9 cellular contexts compared by ENCODE assay signal in genomic region chr10:15744217-15744865, GRCh38. TPM values are rescaled to one million over a fixed set of nuclear protein-coding genes. Genes with fewer than 3 reads are reported as not detected.
DNase-seq lines count a peak whose midpoint lies in the region; ATAC-seq and TF ChIP-seq lines count a peak whose summit lies in the region.
"Had no signal": no experiment of that assay in that cellular context is flagged by ENCODE, and none has a peak within 500 bp of the region (broad histone marks: within the 10 kb centered on the region; RNA-seq: fewer than 3 reads in every experiment).

No MANE protein-coding gene starts in this region.

- no peaks in the 10 kb centered on the region for H3K36me3 ChIP-seq in sigmoid colon

- ATAC-seq in GM21529 (IDR thresholded peaks at IDR 0.05; ENCODE audit: unreplicated experiment): peak; percentile 55

- peaks cover 0 to 10% (median 3%) of the 10 kb centered on the region in 4 donors for H3K4me1 ChIP-seq in sigmoid colon

- TF ChIP-seq POLR2A in sigmoid colon (IDR thresholded peaks at IDR 0.05): no peak

- H3K9me3 ChIP-seq in sigmoid colon: no peaks in the 10 kb centered on the region

- H3K4me3 ChIP-seq in sigmoid colon: no peak overlapping the region

- TF ChIP-seq CTCF in sigmoid colon (IDR thresholded peaks at IDR 0.05): peak in 1 of 4 experiments; percentile 16

- WGBS in sigmoid colon, 2 donors: 36 to 51% methylated on average over 7 of the region's 7 CpGs

- no peaks in the 10 kb centered on the region for H3K4me1 Mint-ChIP-seq in activated CD4-positive, alpha-beta T cell treated with anti-CD3 and anti-CD28 coated beads, Interleukin-2, amount 10 ng/mL, durations not matched to agents 24 days and 14 days
- H3K4me1 Mint-ChIP-seq: activated naive CD8-positive, alpha-beta T cell treated with anti-CD3 and anti-CD28 coated beads, Interleukin-2, amount 10 ng/mL, durations not matched to agents 7 days and 5 days had no signal

- no peaks in the 10 kb centered on the region for H3K36me3 Mint-ChIP-seq in activated CD4-positive, alpha-beta T cell treated with anti-CD3 and anti-CD28 coated beads, Interleukin-2, amount 10 ng/mL, durations not matched to agents 24 days and 14 days (ENCODE audit: low read depth)
- H3K36me3 Mint-ChIP-seq: activated naive CD8-positive, alpha-beta T cell treated with anti-CD3 and anti-CD28 coated beads, Interleukin-2, amount 10 ng/mL, durations not matched to agents 7 days and 5 days had no signal

- DNase-seq in NCI-H748 (lab: John Stamatoyannopoulos, UW; ENCODE audit: unreplicated experiment): peak; percentile 53
- DNase-seq in NCI-H748 treated with DMSO at 0.1 percent for 48 hours (lab: John Stamatoyannopoulos, UW): no peak
- DNase-seq in M059J (ENCODE audit: low read depth): peak; percentile 44
- peak; percentile 79 for DNase-seq in activated CD4-positive, alpha-beta T cell treated with anti-CD3 and anti-CD28 coated beads, Interleukin-2, amount 10 ng/mL, durations not matched to agents 24 days and 14 days
- peak; percentile 30 for DNase-seq in germinal center (ENCODE audit: low spot score)
- DNase-seq in stimulated activated CD4-positive, alpha-beta T cell treated with anti-CD3 and anti-CD28 coated beads, Interleukin-15, amount 100 ng/mL, for 24 hours: peak; percentile 66
- no peak for DNase-seq in sigmoid colon
- DNase-seq: activated naive CD8-positive, alpha-beta T cell treated with anti-CD3 and anti-CD28 coated beads, Interleukin-2, amount 10 ng/mL, durations not matched to agents 7 days and 5 days had no signal

- H3K4me3 Mint-ChIP-seq in activated CD4-positive, alpha-beta T cell treated with anti-CD3 and anti-CD28 coated beads, Interleukin-2, amount 10 ng/mL, durations not matched to agents 24 days and 14 days: no peak overlapping the region
- H3K4me3 Mint-ChIP-seq: activated naive CD8-positive, alpha-beta T cell treated with anti-CD3 and anti-CD28 coated beads, Interleukin-2, amount 10 ng/mL, durations not matched to agents 7 days and 5 days had no signal

- H3K27ac ChIP-seq in sigmoid colon: no peak overlapping the region

- no peak for TF ChIP-seq EP300 in sigmoid colon (IDR thresholded peaks at IDR 0.05)

- no peaks in the 10 kb centered on the region for H3K27me3 ChIP-seq in sigmoid colon

- intact Hi-C loops in activated CD4-positive, alpha-beta T cell treated with anti-CD3 and anti-CD28 coated beads, Interleukin-2, amount 10 ng/mL, durations not matched to agents 24 days and 14 days (cut with micrococcal nuclease): no loop called here
- intact Hi-C loops in sigmoid colon (cut with DNase I): no loop called here

- H3K9me3 Mint-ChIP-seq in activated CD4-positive, alpha-beta T cell treated with anti-CD3 and anti-CD28 coated beads, Interleukin-2, amount 10 ng/mL, durations not matched to agents 24 days and 14 days: no peaks in the 10 kb centered on the region
- H3K9me3 Mint-ChIP-seq: activated naive CD8-positive, alpha-beta T cell treated with anti-CD3 and anti-CD28 coated beads, Interleukin-2, amount 10 ng/mL, durations not matched to agents 7 days and 5 days had no signal

- no peak overlapping the region for H3K27ac Mint-ChIP-seq in activated CD4-positive, alpha-beta T cell treated with anti-CD3 and anti-CD28 coated beads, Interleukin-2, amount 10 ng/mL, durations not matched to agents 24 days and 14 days
- H3K27ac Mint-ChIP-seq: activated naive CD8-positive, alpha-beta T cell treated with anti-CD3 and anti-CD28 coated beads, Interleukin-2, amount 10 ng/mL, durations not matched to agents 7 days and 5 days had no signal

- H3K27me3 Mint-ChIP-seq in activated CD4-positive, alpha-beta T cell treated with anti-CD3 and anti-CD28 coated beads, Interleukin-2, amount 10 ng/mL, durations not matched to agents 24 days and 14 days: no peaks in the 10 kb centered on the region

RNA-seq across cellular contexts. Expression of gene ITGA8, which starts 24.6 kb away (rescaled TPM):
- 0.25 and 0.62 TPM in 2 replicates for total RNA-seq in M059J (2014; rRNA removed; shearing (Covaris generic))
- not detected in 2 replicates for total RNA-seq in activated CD4-positive, alpha-beta T cell treated with anti-CD3 and anti-CD28 coated beads, Interleukin-2, amount 10 ng/mL, durations not matched to agents 24 days and 14 days
- 1 to 10 TPM in 2 of 4 donors, under 1 TPM in 2; 0.66 to 5.7 (median 1.5) TPM for total RNA-seq in sigmoid colon
- polyA plus RNA-seq in sigmoid colon: 1 to 10 TPM in 1 of 3 donors, under 1 TPM in 2; 0.46 to 1.7 (median 0.60) TPM
- total RNA-seq: activated naive CD8-positive, alpha-beta T cell treated with anti-CD3 and anti-CD28 coated beads, Interleukin-2, amount 10 ng/mL, durations not matched to agents 7 days and 5 days had no signal

Comparison
In these comparisons a context has a peak if more than half of its experiments do, and no peak if none do; other contexts are left out.
1. DNase-seq: peak in NCI-H748 (single experiment), M059J (single experiment), activated CD4-positive, alpha-beta T cell treated with anti-CD3 and anti-CD28 coated beads, Interleukin-2, amount 10 ng/mL, durations not matched to agents 24 days and 14 days (single experiment), germinal center (single experiment) and stimulated activated CD4-positive, alpha-beta T cell treated with anti-CD3 and anti-CD28 coated beads, Interleukin-15, amount 100 ng/mL, for 24 hours (single experiment); none in NCI-H748 treated with DMSO at 0.1 percent for 48 hours (single experiment) and sigmoid colon (single experiment).